6 cellular contexts compared by ENCODE assay signal in genomic region chr5:168428552-168428951, GRCh38.
"Had no signal": no experiment of that assay in that cellular context is flagged by ENCODE, and none has a peak within 500 bp of the region (broad histone marks: within the 10 kb centered on the region; RNA-seq: fewer than 3 reads in every experiment).

No MANE protein-coding gene starts in this region.

- H3K27ac ChIP-seq: GM23248 had no signal

- DNase-seq: GM23248, GOT3, H7, H9, HCEC 1CT, HFFc6 had no signal
